Comparison of ENCODE assay signal across 8 cellular contexts in genomic region chr22:22770280-22770871, GRCh38.
A peak's percentile ranks its signal among the peaks of the same experiment; 100 is the strongest.
DNase-seq lines count a peak whose midpoint lies in the region; TF ChIP-seq lines count a peak whose summit lies in the region.

No MANE protein-coding gene starts in this region.

- in situ Hi-C loops in GM13977 (cut with MboI; ENCODE audit: low pct_unique_long_range_greater_than_20kb, low sequenced_read_pairs, unreplicated experiment): no loop called here

- DNase-seq in AML-193 (lab: John Stamatoyannopoulos, UW) (peak; percentile 7 to 34), GM13977 (ENCODE audit: low spot score) (no peak), RWPE1 (ENCODE audit: low spot score) (peak; percentile 26), iPS-NIHi11 (ENCODE audit: low spot score) (peak; percentile 73), NCI-H1048 (lab: John Stamatoyannopoulos, UW) (no peak), GOT3 (lab: John Stamatoyannopoulos, UW) (no peak)
- peak; percentile 31 for DNase-seq in activated naive CD8-positive, alpha-beta T cell treated with anti-CD3 and anti-CD28 coated beads for 36 hours
- peak; percentile 47 to 53 for DNase-seq in stimulated activated CD4-positive, alpha-beta T cell treated with anti-CD3 and anti-CD28 coated beads, Interleukin-2, amount 100 ng/mL, for 48 hours

- H3K9me3 Mint-ChIP-seq in activated naive CD8-positive, alpha-beta T cell treated with anti-CD3 and anti-CD28 coated beads for 36 hours: no peaks in the 10 kb centered on the region

- H3K36me3 Mint-ChIP-seq in activated naive CD8-positive, alpha-beta T cell treated with anti-CD3 and anti-CD28 coated beads for 36 hours: no peaks in the 10 kb centered on the region

- CTCF ChIA-PET in RWPE1 (lab: Yijun Ruan, JAX): interaction anchor here (0.7 to 1.7 kb wide), 3 partner anchors 14 to 186 kb away, joined by 4 to 6 read pairs (median 4); no protein-coding TSS in a partner anchor

- no peak overlapping the region for H3K27ac ChIP-seq in RWPE1

- H3K27ac Mint-ChIP-seq in activated naive CD8-positive, alpha-beta T cell treated with anti-CD3 and anti-CD28 coated beads for 36 hours: no peak overlapping the region

- peaks cover 1% of the 10 kb centered on the region for H3K4me1 Mint-ChIP-seq in activated naive CD8-positive, alpha-beta T cell treated with anti-CD3 and anti-CD28 coated beads for 36 hours

- TF ChIP-seq CTCF in GM13977 (IDR thresholded peaks at IDR 0.05; ENCODE audit: extremely low read depth, insufficient read depth, missing control alignments) (peak; percentile 33), RWPE1 (conservative IDR thresholded peaks at IDR 0.05; ENCODE audit: low read depth) (peak; percentile 59)

- POLR2A ChIA-PET in RWPE1 (lab: Yijun Ruan, JAX; ENCODE audit: low non-redundant PET): no interaction called here

- H3K27me3 Mint-ChIP-seq in activated naive CD8-positive, alpha-beta T cell treated with anti-CD3 and anti-CD28 coated beads for 36 hours: peaks cover 15% of the 10 kb centered on the region

- H3K4me3 Mint-ChIP-seq in activated naive CD8-positive, alpha-beta T cell treated with anti-CD3 and anti-CD28 coated beads for 36 hours: no peak overlapping the region

Comparison
In these comparisons a context has a peak if more than half of its experiments do, and no peak if none do; other contexts are left out.
1. DNase-seq: peak in AML-193 (2 of 2), RWPE1 (single experiment), activated naive CD8-positive, alpha-beta T cell treated with anti-CD3 and anti-CD28 coated beads for 36 hours (single experiment), iPS-NIHi11 (single experiment) and stimulated activated CD4-positive, alpha-beta T cell treated with anti-CD3 and anti-CD28 coated beads, Interleukin-2, amount 100 ng/mL, for 48 hours (2 of 2); none in GM13977 (single experiment), NCI-H1048 (single experiment) and GOT3 (single experiment).